In genomic region chr2:22455086-22455485, GRCh38 we compare ENCODE assay signal across 24 cellular contexts.
DNase-seq lines count a peak whose midpoint lies in the region; ATAC-seq, FAIRE-seq and TF ChIP-seq lines count a peak whose summit lies in the region.
"Had no signal": no experiment of that assay in that cellular context is flagged by ENCODE, and none has a peak within 500 bp of the region (broad histone marks: within the 10 kb centered on the region; RNA-seq: fewer than 3 reads in every experiment).

No MANE protein-coding gene starts in this region.

- CTCF ChIA-PET in A549 (lab: Yijun Ruan, JAX): interaction anchor here (0.6 kb wide), 1 partner anchor 14 kb away, joined by 3 read pairs; no protein-coding TSS in a partner anchor

- H3K36me3 ChIP-seq in SK-N-MC (ENCODE audit: insufficient read depth, low read length) (no peaks in the 10 kb centered on the region), smooth muscle cell (ENCODE audit: low read depth) (no peaks in the 10 kb centered on the region)
- H3K36me3 ChIP-seq: BE2C; BLaER1 treated with 17β-estradiol and CSF1 and Interleukin-3, amounts not matched to agents 10 nM and 100 nM had no signal

- no peaks in the 10 kb centered on the region for H3F3A ChIP-seq in smooth muscle cell (ENCODE audit: low read depth)

- 3% methylated on average over 1 of the region's 1 CpG for WGBS in A549 (ENCODE audit: missing lambda C conversion rate)
- WGBS in smooth muscle cell (ENCODE audit: low lambda C conversion rate): 19% methylated on average over 1 of the region's 1 CpG

- H3K4me2 ChIP-seq in A549 (no peak overlapping the region), smooth muscle cell (peak overlapping the region; percentile 28)
- H3K4me2 ChIP-seq: BLaER1 treated with 17β-estradiol and CSF1 and Interleukin-3, amounts not matched to agents 10 nM and 100 nM; GM23338 had no signal

- TF ChIP-seq RAD21 in A549 (conservative IDR thresholded peaks at IDR 0.05 in 1 of 2, IDR thresholded peaks at IDR 0.05 in 1 of 2): no peak

- no peak overlapping the region for H2AFZ ChIP-seq in smooth muscle cell (ENCODE audit: low read depth)
- H2AFZ ChIP-seq: GM23338 had no signal

- no peak overlapping the region for H3K9ac ChIP-seq in SK-N-MC (ENCODE audit: insufficient read length)
- H3K9ac ChIP-seq in smooth muscle cell (ENCODE audit: low read depth): no peak overlapping the region
- H3K9ac ChIP-seq: BLaER1 treated with 17β-estradiol and CSF1 and Interleukin-3, amounts not matched to agents 10 nM and 100 nM had no signal

- H3K27ac ChIP-seq in A549: no peak overlapping the region
- H3K27ac ChIP-seq in SK-N-MC: no peak overlapping the region
- no peak overlapping the region for H3K27ac ChIP-seq in smooth muscle cell (ENCODE audit: low read depth)
- H3K27ac ChIP-seq: 22Rv1; BLaER1 treated with 17β-estradiol and CSF1 and Interleukin-3, amounts not matched to agents 10 nM and 100 nM had no signal

- H3K27me3 ChIP-seq in smooth muscle cell (ENCODE audit: low read depth): no peaks in the 10 kb centered on the region
- H3K27me3 ChIP-seq: BE2C; BLaER1 treated with 17β-estradiol and CSF1 and Interleukin-3, amounts not matched to agents 10 nM and 100 nM had no signal

- no peak for TF ChIP-seq EP300 in A549 (IDR thresholded peaks at IDR 0.05)

- TF ChIP-seq CTCF in A549 (IDR thresholded peaks at IDR 0.05): no peak
- no peak for TF ChIP-seq CTCF in smooth muscle cell (IDR thresholded peaks at IDR 0.05; ENCODE audit: borderline replicate concordance, insufficient read depth, poor library complexity, severe bottlenecking)

- no peak for TF ChIP-seq POLR2A in A549 (IDR thresholded peaks at IDR 0.05; ENCODE audit: low read length)

- no peaks in the 10 kb centered on the region for H3K79me2 ChIP-seq in smooth muscle cell (ENCODE audit: low read depth)

- FAIRE-seq in A549 (lab: Jason Lieb, UNC): no peak
- FAIRE-seq: A204.1, D721Med, G401.6, GM12892, GM19239 had no signal

- H3K9me3 ChIP-seq in A549 (no peaks in the 10 kb centered on the region), SK-N-MC (ENCODE audit: low read depth, low read length) (no peaks in the 10 kb centered on the region), smooth muscle cell (replicated peaks; ENCODE audit: low read depth) (no peaks in the 10 kb centered on the region)
- H3K9me3 ChIP-seq: BE2C; BLaER1 treated with 17β-estradiol and CSF1 and Interleukin-3, amounts not matched to agents 10 nM and 100 nM had no signal

- H3K4me3 ChIP-seq in A549 (no peak overlapping the region), SK-N-MC (no peak overlapping the region), smooth muscle cell (no peak overlapping the region)
- H3K4me3 ChIP-seq: BLaER1 treated with 17β-estradiol and CSF1 and Interleukin-3, amounts not matched to agents 10 nM and 100 nM; GM23338 had no signal

- H3K4me1 ChIP-seq in A549 (no peaks in the 10 kb centered on the region), smooth muscle cell (ENCODE audit: low read depth) (no peaks in the 10 kb centered on the region)
- H3K4me1 ChIP-seq: BLaER1 treated with 17β-estradiol and CSF1 and Interleukin-3, amounts not matched to agents 10 nM and 100 nM had no signal

- no peaks in the 10 kb centered on the region for H4K20me1 ChIP-seq in smooth muscle cell (ENCODE audit: low read depth)
- H4K20me1 ChIP-seq: BLaER1 treated with 17β-estradiol and CSF1 and Interleukin-3, amounts not matched to agents 10 nM and 100 nM had no signal

- ATAC-seq in A549: no peak
- no peak for ATAC-seq in GM18867 (IDR thresholded peaks at IDR 0.05; ENCODE audit: unreplicated experiment)
- ATAC-seq: GM23338, HCT116 had no signal

- peak; percentile 5 for DNase-seq in DMS 273 (lab: John Stamatoyannopoulos, UW; ENCODE audit: unreplicated experiment)
- no peak for DNase-seq in DMS 273 treated with DMSO at 0.1 percent for 48 hours (lab: John Stamatoyannopoulos, UW)
- no peak for DNase-seq in A549 (ENCODE audit: low read depth in 1 of 2, low spot score in 1 of 2)
- peak; percentile 59 for DNase-seq in SK-N-MC (ENCODE audit: low read depth, low spot score)
- DNase-seq in smooth muscle cell (lab: John Stamatoyannopoulos, UW; ENCODE audit: unreplicated experiment): no peak
- no peak for DNase-seq in NCI-H187 (lab: John Stamatoyannopoulos, UW)
- DNase-seq: ACHN; AML-193; BE2C; CD4-positive, alpha-beta T cell; CD8-positive, alpha-beta memory T cell; DMS153; DND-41; H9 had no signal

- POLR2A ChIA-PET in A549 (lab: Yijun Ruan, JAX): no interaction called here

TF ChIP-seq in A549, 52 proteins besides CTCF, POLR2A, EP300 and RAD21:
- TF ChIP-seq POLR2AphosphoS2 (conservative IDR thresholded peaks at IDR 0.05; ENCODE audit: low read length) (no peak), SREBF2 (IDR thresholded peaks at IDR 0.05) (no peak), MAFK (IDR thresholded peaks at IDR 0.05; ENCODE audit: partially characterized antibody) (peak; percentile 15)

Comparison
In these comparisons a context has a peak if more than half of its experiments do, and no peak if none do; other contexts are left out.
1. DNase-seq: peak in DMS 273 (single experiment) and SK-N-MC (single experiment); none in DMS 273 treated with DMSO at 0.1 percent for 48 hours (single experiment), A549 (0 of 2), smooth muscle cell (single experiment) and NCI-H187 (0 of 2).